Comparison of ENCODE assay signal across 17 cellular contexts in the genomic region with DNA sequence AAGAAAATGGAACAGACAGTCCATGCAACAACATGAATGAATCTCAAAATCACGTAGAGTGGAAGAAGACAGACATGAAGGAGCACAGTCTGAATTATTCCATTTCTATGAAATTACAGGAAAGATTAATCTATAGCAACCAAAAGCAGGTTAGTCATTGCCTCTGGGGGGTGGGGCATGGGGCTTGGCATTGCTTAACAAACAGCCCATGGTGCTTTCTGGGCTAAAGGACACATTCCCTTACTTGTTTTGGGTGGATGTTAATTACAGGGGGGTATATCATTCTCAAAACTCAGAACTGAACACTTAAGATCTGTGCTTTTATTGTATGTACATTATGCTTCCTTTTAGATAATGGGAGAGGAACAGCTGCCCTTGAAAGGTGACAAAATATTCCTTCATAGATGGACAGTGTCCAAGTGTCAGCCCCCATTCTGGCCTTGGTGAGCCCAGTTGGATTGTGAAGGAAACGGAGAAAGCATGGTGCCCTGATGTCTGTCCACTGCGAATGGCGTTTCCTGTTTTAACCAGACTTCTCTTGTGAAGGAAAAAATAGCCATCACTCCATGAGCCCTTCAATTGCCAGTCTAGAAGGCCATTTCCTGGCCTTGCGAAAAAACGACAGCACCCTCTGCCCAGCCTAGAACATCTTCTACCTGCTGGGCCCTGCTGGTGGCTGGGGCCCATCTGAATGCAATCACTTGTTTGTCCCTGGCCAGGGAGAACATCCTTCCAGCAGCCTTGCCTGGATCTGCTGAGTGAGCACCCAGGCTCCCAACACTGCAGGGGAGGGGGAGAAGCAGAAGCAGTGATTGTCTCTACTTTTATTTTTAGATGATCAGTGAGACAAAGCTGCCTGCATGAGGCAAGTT.
DNase-seq lines count a peak whose midpoint lies in the region; ATAC-seq and TF ChIP-seq lines count a peak whose summit lies in the region.
"Had no signal": no experiment of that assay in that cellular context is flagged by ENCODE, and none has a peak within 500 bp of the region (broad histone marks: within the 10 kb centered on the region; RNA-seq: fewer than 3 reads in every experiment).

No MANE protein-coding gene starts in this region.

- H3K27me3 Mint-ChIP-seq in activated CD4-positive, alpha-beta T cell treated with anti-CD3 and anti-CD28 coated beads for 36 hours = no peaks in the 10 kb centered on the region
- H3K27me3 Mint-ChIP-seq: T-helper 17 cell had no signal

- H3K9me3 ChIP-seq in OCI-LY1 (ENCODE audit: low read length) (no peaks in the 10 kb centered on the region), colonic mucosa (no peaks in the 10 kb centered on the region), osteoblast (ENCODE audit: low read depth, low read length) (peaks cover 4% of the 10 kb centered on the region)
- H3K9me3 ChIP-seq: ovary had no signal

- POLR2A ChIA-PET in activated CD4-positive, alpha-beta T cell treated with anti-CD3 and anti-CD28 coated beads for 36 hours (lab: Charles Lee) = no interaction called here

- ATAC-seq in activated CD4-positive, alpha-beta T cell treated with anti-CD3 and anti-CD28 coated beads for 36 hours = no peak
- ATAC-seq: heart left ventricle, T-helper 17 cell had no signal

- H3K27ac ChIP-seq in OCI-LY1 (ENCODE audit: low read depth, low read length, poor library complexity, severe bottlenecking) = peak overlapping the region; percentile 99
- H3K27ac ChIP-seq in colonic mucosa = peak overlapping the region; percentile 24
- peak overlapping the region; percentile 41 for H3K27ac ChIP-seq in osteoblast (ENCODE audit: low read depth, low read length)
- H3K27ac ChIP-seq in substantia nigra (ENCODE audit: low read depth, low read length, poor library complexity, severe bottlenecking) = no peak overlapping the region
- H3K27ac ChIP-seq: ovary had no signal

- no peaks in the 10 kb centered on the region for H3K9me2 ChIP-seq in OCI-LY1 (ENCODE audit: low read depth, low read length)

- no peaks in the 10 kb centered on the region for H3K27me3 ChIP-seq in OCI-LY1 (ENCODE audit: insufficient read depth, low read length)
- H3K27me3 ChIP-seq in colonic mucosa = no peaks in the 10 kb centered on the region
- H3K27me3 ChIP-seq in osteoblast (ENCODE audit: insufficient read depth, low read length) = no peaks in the 10 kb centered on the region
- H3K27me3 ChIP-seq: heart left ventricle, ovary had no signal

- H3K79me2 ChIP-seq in OCI-LY1 (ENCODE audit: insufficient read depth, low read length) = no peaks in the 10 kb centered on the region
- no peaks in the 10 kb centered on the region for H3K79me2 ChIP-seq in osteoblast (ENCODE audit: insufficient read depth, low read length)

- H3K9ac ChIP-seq in OCI-LY1 (ENCODE audit: low read length) = no peak overlapping the region; the same call in 1 of the 2 replicates
- H3K9ac ChIP-seq in colonic mucosa (ENCODE audit: low read depth in 2 of 2, low read length in 2 of 2) = no peak overlapping the region

- CTCF ChIA-PET in activated CD4-positive, alpha-beta T cell treated with anti-CD3 and anti-CD28 coated beads for 36 hours (lab: Charles Lee) = interaction anchor here (0.9 to 1.4 kb wide), 4 partner anchors 9 to 311 kb away, joined by 3 to 5 read pairs (median 4); no protein-coding TSS in a partner anchor

- peak; percentile 27 for DNase-seq in activated CD4-positive, alpha-beta T cell treated with anti-CD3 and anti-CD28 coated beads for 36 hours
- DNase-seq in activated CD4-positive, alpha-beta T cell treated with anti-CD3 and anti-CD28 coated beads, Interleukin-2, amount 50 U/mL, for 4 hours = no peak
- DNase-seq in colonic mucosa (peak; percentile 61), osteoblast (ENCODE audit: insufficient read length, low spot score, missing footprints) (no peak), substantia nigra (lab: John Stamatoyannopoulos, UW) (no peak), iPS-NIHi7 (ENCODE audit: extremely low spot score) (no peak), GM20000 (ENCODE audit: low spot score) (no peak)
- DNase-seq: 8988T; activated CD4-positive, CD25-positive, alpha-beta regulatory T cell; activated T-cell treated with anti-CD3 and anti-CD28 coated beads, Interleukin-2, amount 50 U/mL, for 1 hour; anterior cingulate cortex; heart left ventricle; NCI-H1930; NCI-H524; ovary; T-helper 17 cell had no signal

- H3K9me3 Mint-ChIP-seq in activated CD4-positive, alpha-beta T cell treated with anti-CD3 and anti-CD28 coated beads for 36 hours (ENCODE audit: low read depth) = peaks cover 1% of the 10 kb centered on the region

- H3K4me2 ChIP-seq in OCI-LY1 (ENCODE audit: low read length) = no peak overlapping the region
- H3K4me2 ChIP-seq in osteoblast (ENCODE audit: insufficient read depth, low read length) = no peak overlapping the region

- H3K4me3 Mint-ChIP-seq in activated CD4-positive, alpha-beta T cell treated with anti-CD3 and anti-CD28 coated beads for 36 hours = no peak overlapping the region
- H3K4me3 Mint-ChIP-seq: T-helper 17 cell had no signal

- H3K36me3 Mint-ChIP-seq in activated CD4-positive, alpha-beta T cell treated with anti-CD3 and anti-CD28 coated beads for 36 hours (ENCODE audit: low read depth) = no peaks in the 10 kb centered on the region

- H3K4me1 ChIP-seq in OCI-LY1 (ENCODE audit: insufficient read depth, low read length, severe bottlenecking) (peaks cover 68% of the 10 kb centered on the region), colonic mucosa (peaks cover 6% of the 10 kb centered on the region), osteoblast (ENCODE audit: insufficient read depth, low read length) (peaks cover 11% of the 10 kb centered on the region)

- peaks cover 50% of the 10 kb centered on the region for H3K4me1 Mint-ChIP-seq in activated CD4-positive, alpha-beta T cell treated with anti-CD3 and anti-CD28 coated beads for 36 hours

- no peak overlapping the region for H3K27ac Mint-ChIP-seq in activated CD4-positive, alpha-beta T cell treated with anti-CD3 and anti-CD28 coated beads for 36 hours
- H3K27ac Mint-ChIP-seq: T-helper 17 cell had no signal

- no peaks in the 10 kb centered on the region for H3K36me3 ChIP-seq in OCI-LY1 (ENCODE audit: insufficient read depth, low read length)
- no peaks in the 10 kb centered on the region for H3K36me3 ChIP-seq in colonic mucosa
- no peaks in the 10 kb centered on the region for H3K36me3 ChIP-seq in osteoblast (ENCODE audit: insufficient read depth, low read length)
- H3K36me3 ChIP-seq: heart left ventricle, ovary had no signal

- H2AFZ ChIP-seq in OCI-LY1 (ENCODE audit: low read length) (no peak overlapping the region), osteoblast (ENCODE audit: low read length) (no peak overlapping the region)

- H4K20me1 ChIP-seq in OCI-LY1 (ENCODE audit: insufficient read depth, low read length) (no peaks in the 10 kb centered on the region), osteoblast (ENCODE audit: insufficient read depth, low read length) (no peaks in the 10 kb centered on the region)

- intact Hi-C loops in activated CD4-positive, alpha-beta T cell treated with anti-CD3 and anti-CD28 coated beads for 36 hours (cut with DNase I, micrococcal nuclease) = loop anchor here (5.0 to 10.0 kb wide), 3 partner anchors 203 to 1486 kb away; no protein-coding TSS in a partner anchor
- intact Hi-C loops in colonic mucosa (cut with DNase I) = no loop called here

- peaks cover 11% of the 10 kb centered on the region for H3F3A ChIP-seq in OCI-LY1 (ENCODE audit: insufficient read depth, low read length)

- H3K4me3 ChIP-seq in OCI-LY1 (ENCODE audit: low read depth, low read length, poor library complexity, severe bottlenecking) = no peak overlapping the region
- no peak overlapping the region for H3K4me3 ChIP-seq in colonic mucosa
- H3K4me3 ChIP-seq in osteoblast (ENCODE audit: insufficient read depth, low read length) = no peak overlapping the region
- H3K4me3 ChIP-seq: heart left ventricle, ovary had no signal

- TF ChIP-seq CTCF in OCI-LY1 (IDR thresholded peaks at IDR 0.05; ENCODE audit: low read length) (no peak), colonic mucosa (IDR thresholded peaks at IDR 0.05) (no peak), osteoblast (IDR thresholded peaks at IDR 0.05; ENCODE audit: extremely low read depth, low read depth, low read length) (no peak), GM20000 (IDR thresholded peaks at IDR 0.05; ENCODE audit: extremely low read depth, missing control alignments) (no peak)

Comparison
In these comparisons a context has a peak if more than half of its experiments do, and no peak if none do; other contexts are left out.
1. DNase-seq: peak in activated CD4-positive, alpha-beta T cell treated with anti-CD3 and anti-CD28 coated beads for 36 hours (single experiment) and colonic mucosa (single experiment); none in activated CD4-positive, alpha-beta T cell treated with anti-CD3 and anti-CD28 coated beads, Interleukin-2, amount 50 U/mL, for 4 hours (0 of 2), osteoblast (single experiment), substantia nigra (0 of 49), iPS-NIHi7 (single experiment) and GM20000 (single experiment).